8 cellular contexts compared by ENCODE assay signal in genomic region chr20:52191436-52192295, GRCh38. TPM values are rescaled to one million over a fixed set of nuclear protein-coding genes. Genes with fewer than 3 reads are reported as not detected.
DNase-seq lines count a peak whose midpoint lies in the region; ATAC-seq and TF ChIP-seq lines count a peak whose summit lies in the region.

TSS of gene ZFP64 (minus strand) at chr20:52191779. CDS start at chr20:52191636, 143 bp downstream.

- peak within 1 kb of the TSS; percentile 30 for H3K27ac ChIP-seq in ectodermal cell (ENCODE audit: insufficient read depth, low read depth, low read length, poor library complexity, severe bottlenecking)

- H3K27me3 Mint-ChIP-seq in activated CD8-positive, alpha-beta T cell treated with anti-CD3 and anti-CD28 coated beads for 36 hours, result no peaks in the 10 kb centered on the region

- no peaks in the 10 kb centered on the region for H3K9me3 Mint-ChIP-seq in activated CD8-positive, alpha-beta T cell treated with anti-CD3 and anti-CD28 coated beads for 36 hours

- peaks cover 18% of the 10 kb centered on the region for H3K4me1 Mint-ChIP-seq in activated CD8-positive, alpha-beta T cell treated with anti-CD3 and anti-CD28 coated beads for 36 hours (ENCODE audit: low read depth)

- peak; percentile 65 for TF ChIP-seq POLR2A in GM19193 (IDR thresholded peaks at IDR 0.05; ENCODE audit: extremely low read depth, insufficient read depth, insufficient read length)

- peak; percentile 35 for TF ChIP-seq CTCF in activated CD8-positive, alpha-beta T cell treated with anti-CD3 and anti-CD28 coated beads for 36 hours (IDR thresholded peaks at IDR 0.05)

- DNase-seq in C1 segment of cervical spinal cord (lab: John Stamatoyannopoulos, UW) (peak in 13 of 14 donors; percentile 46 to 90 (median 86)), NCI-H526 treated with DMSO at 0.1 percent for 48 hours (lab: John Stamatoyannopoulos, UW) (peak; percentile 89), lung microvascular endothelial cell (ENCODE audit: low read depth in 2 of 2) (peak; percentile 76 to 78)
- DNase-seq in activated CD8-positive, alpha-beta T cell treated with anti-CD3 and anti-CD28 coated beads for 36 hours, result peak; percentile 74
- DNase-seq in stimulated activated CD4-positive, alpha-beta T cell treated with anti-CD3 and anti-CD28 coated beads, TNF-alpha, amount 100 ng/mL, for 4 hours (ENCODE audit: low read depth in 3 of 3), result peak; percentile 39 to 65 (median 52)

- H3K4me3 Mint-ChIP-seq in activated CD8-positive, alpha-beta T cell treated with anti-CD3 and anti-CD28 coated beads for 36 hours, result peak within 1 kb of the TSS; percentile 93

- no peaks in the 10 kb centered on the region for H3K9me3 ChIP-seq in ectodermal cell (ENCODE audit: control insufficient read depth, low read length)

- ATAC-seq in HG03432 (IDR thresholded peaks at IDR 0.05; ENCODE audit: unreplicated experiment), result peak; percentile 76
- ATAC-seq in activated CD8-positive, alpha-beta T cell treated with anti-CD3 and anti-CD28 coated beads for 36 hours, result peak; percentile 78

- WGBS in ectodermal cell, 2 experiments, result 0% methylated on average over 101 of the region's 101 CpGs

- peak within 1 kb of the TSS; percentile 93 for H3K27ac Mint-ChIP-seq in activated CD8-positive, alpha-beta T cell treated with anti-CD3 and anti-CD28 coated beads for 36 hours

- no peaks in the 10 kb centered on the region for H3K36me3 ChIP-seq in ectodermal cell (ENCODE audit: control insufficient read depth, insufficient read depth, low read length)

- CTCF ChIA-PET in activated CD8-positive, alpha-beta T cell treated with anti-CD3 and anti-CD28 coated beads for 36 hours (lab: Charles Lee), result interaction anchor here (0.8 to 1.5 kb wide), 6 partner anchors 19 to 121 kb away, joined by 3 to 4 read pairs (median 3); no protein-coding TSS in a partner anchor

- no peaks in the 10 kb centered on the region for H3K4me1 ChIP-seq in ectodermal cell (ENCODE audit: control insufficient read depth, insufficient read depth, low read length)

- peak within 1 kb of the TSS; percentile 82 for H3K4me3 ChIP-seq in ectodermal cell (ENCODE audit: insufficient read depth, low read depth, low read length)

- POLR2A ChIA-PET in activated CD8-positive, alpha-beta T cell treated with anti-CD3 and anti-CD28 coated beads for 36 hours (lab: Charles Lee), result interaction anchor here (0.7 to 1.7 kb wide), 8 partner anchors 9 to 1723 kb away, joined by 3 to 7 read pairs (median 3); no protein-coding TSS in a partner anchor

- intact Hi-C loops in activated CD8-positive, alpha-beta T cell treated with anti-CD3 and anti-CD28 coated beads for 36 hours (cut with micrococcal nuclease), result no loop called here

- H3K36me3 Mint-ChIP-seq in activated CD8-positive, alpha-beta T cell treated with anti-CD3 and anti-CD28 coated beads for 36 hours (ENCODE audit: low read depth), result peaks cover 2% of the 10 kb centered on the region

- no peaks in the 10 kb centered on the region for H3K27me3 ChIP-seq in ectodermal cell (ENCODE audit: control insufficient read depth, insufficient read depth, low read length, poor library complexity, severe bottlenecking)

RNA-seq across cellular contexts. Expression of gene ZFP64, which starts in this region (rescaled TPM):
- total RNA-seq in activated CD8-positive, alpha-beta T cell treated with anti-CD3 and anti-CD28 coated beads for 36 hours, result 10 to 100 TPM; 11.6 to 14.2 TPM
- 33.4 TPM for polyA plus RNA-seq in ectodermal cell (2013, experiment 1 of 4)
- polyA plus RNA-seq in ectodermal cell (2013, experiment 2 of 4), result 29.8 TPM
- polyA plus RNA-seq in ectodermal cell (2013, experiment 3 of 4), result 26.7 TPM
- 27.2 TPM for polyA plus RNA-seq in ectodermal cell (2013, experiment 4 of 4)
- 24.6 and 33.9 TPM in 2 replicates for total RNA-seq in lung microvascular endothelial cell

Comparison
In these comparisons a context has a peak if more than half of its experiments do, and no peak if none do; other contexts are left out.
1. Peak in every context shown above with its lines: DNase-seq, ATAC-seq, H3K4me3 ChIP-seq and H3K27ac ChIP-seq.